Comparison of ENCODE assay signal across 3 cellular contexts in the genomic region with DNA sequence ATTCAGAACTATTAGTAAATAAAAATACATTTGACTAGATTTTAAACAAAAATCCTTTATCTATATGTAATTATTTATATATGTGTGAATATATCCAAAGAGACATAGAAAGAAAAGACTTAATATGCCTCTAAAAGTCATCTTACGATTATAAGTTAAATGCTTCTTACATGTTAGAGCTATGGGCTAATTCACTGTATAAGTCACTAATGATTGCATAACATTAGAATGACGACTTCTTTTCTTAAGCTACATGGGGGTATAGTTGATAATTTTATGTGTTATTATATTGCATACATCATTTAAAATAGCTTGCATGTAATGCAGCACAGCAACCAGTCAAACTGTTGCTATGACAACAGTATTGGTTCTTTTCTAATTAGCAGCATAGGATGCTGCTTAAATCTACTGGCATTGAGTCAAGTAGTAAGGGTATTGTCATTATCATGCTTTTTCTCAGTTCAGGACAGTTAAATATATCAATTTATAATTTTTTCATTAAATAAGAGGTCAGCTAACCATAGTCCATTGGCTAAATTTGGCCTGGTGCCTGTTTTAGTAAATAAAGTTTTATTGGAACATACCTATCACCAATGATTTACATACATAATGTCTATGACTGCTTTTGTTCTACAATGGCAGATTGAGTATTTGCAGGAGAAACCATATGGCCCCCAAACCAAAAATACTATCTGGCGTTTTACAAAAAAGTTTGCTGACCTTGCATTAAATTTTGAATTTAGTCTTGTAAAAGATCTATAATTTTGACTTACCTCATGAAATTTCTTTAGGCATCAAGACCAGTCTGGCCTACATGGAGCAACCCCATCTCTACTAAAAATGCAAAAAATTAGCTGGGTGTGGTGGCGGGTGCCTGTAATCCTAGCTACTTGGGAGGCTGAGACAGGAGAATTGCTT.
TF ChIP-seq lines count a peak whose summit lies in the region.

No MANE protein-coding gene starts in this region.

TF ChIP-seq in HepG2, 621 proteins besides CTCF, POLR2A, EP300 and RAD21:
- TF ChIP-seq SYNCRIP (IDR thresholded peaks at IDR 0.05; ENCODE audit: insufficient read depth, low read depth, low read length) (no peak), GATAD1 (CRISPR knock-in tag; IDR thresholded peaks at IDR 0.05) (no peak), MTA1 (CRISPR knock-in tag; IDR thresholded peaks at IDR 0.05; ENCODE audit: borderline replicate concordance) (no peak), ATF7 (IDR thresholded peaks at IDR 0.05) (no peak), ATF7 (CRISPR knock-in tag; IDR thresholded peaks at IDR 0.05) (no peak), MAFK (conservative IDR thresholded peaks at IDR 0.05 in 1 of 2, IDR thresholded peaks at IDR 0.05 in 1 of 2; ENCODE audit: low read length in 2 of 2) (peak; percentile 97 to 98), DDIT3 (CRISPR knock-in tag; IDR thresholded peaks at IDR 0.05) (no peak), RFX1 (IDR thresholded peaks at IDR 0.05) (peak; percentile 56; the same call in 1 of the 2 replicates), ZNF816 (CRISPR knock-in tag; IDR thresholded peaks at IDR 0.05; ENCODE audit: borderline replicate concordance) (no peak), CEBPB (IDR thresholded peaks at IDR 0.05; ENCODE audit: borderline replicate concordance, low read depth, low read length) (peak; percentile 55; the same call in 1 of the 2 replicates), CAMTA2 (CRISPR knock-in tag; IDR thresholded peaks at IDR 0.05; ENCODE audit: borderline replicate concordance) (no peak), MAFF (IDR thresholded peaks at IDR 0.05; ENCODE audit: low read depth, low read length) (peak; percentile 98)

TF ChIP-seq in IMR-90, 13 proteins besides CTCF, POLR2A, EP300 and RAD21:
- no peak for TF ChIP-seq SMC3 (IDR thresholded peaks at IDR 0.05; ENCODE audit: low read depth, low read length)
- TF ChIP-seq NFE2L2 (IDR thresholded peaks at IDR 0.05; ENCODE audit: low read depth, low read length), result no peak
- TF ChIP-seq MAFK (IDR thresholded peaks at IDR 0.05; ENCODE audit: low read depth, low read length), result peak; percentile 95
- 0 out of 2 replicates have a peak, but pooled peaks have one; percentile 28 for TF ChIP-seq CEBPB (IDR thresholded peaks at IDR 0.05; ENCODE audit: low read depth, low read length)
TF ChIP-seq in IMR-90: peak in this region for 2.

TF ChIP-seq in H1, 55 proteins besides CTCF, POLR2A, EP300 and RAD21:
- peak; percentile 88; the same call in 1 of the 2 replicates for TF ChIP-seq MAFK (IDR thresholded peaks at IDR 0.05; ENCODE audit: low read depth, low read length)
- no peak for TF ChIP-seq TBP (IDR thresholded peaks at IDR 0.05; ENCODE audit: low read depth, low read length)
- TF ChIP-seq KDM1A (IDR thresholded peaks at IDR 0.05; ENCODE audit: borderline replicate concordance, low read length), result no peak
